In genomic region chr6:46419576-46420002, GRCh38 we compare ENCODE assay signal across 9 cellular contexts.
DNase-seq lines count a peak whose midpoint lies in the region; ATAC-seq and TF ChIP-seq lines count a peak whose summit lies in the region.
"Had no signal": no experiment of that assay in that cellular context is flagged by ENCODE, and none has a peak within 500 bp of the region (broad histone marks: within the 10 kb centered on the region; RNA-seq: fewer than 3 reads in every experiment).

No MANE protein-coding gene starts in this region.

- no peak overlapping the region for H3K4me3 Mint-ChIP-seq in memory B cell
- H3K4me3 Mint-ChIP-seq: stimulated activated naive CD8-positive, alpha-beta T cell treated with anti-CD3 and anti-CD28 coated beads, Interleukin-15, Interleukin-2, amounts not matched to agents 100 ng/mL and 50 ng/mL, for 24 hours had no signal

- H3K9me3 ChIP-seq in effector memory CD4-positive, alpha-beta T cell (ENCODE audit: control insufficient read depth, low read length) = no peaks in the 10 kb centered on the region

- DNase-seq in activated T-cell treated with anti-CD3 and anti-CD28 coated beads, Interleukin-2, amount 50 U/mL, for 48 hours = peak; percentile 27 to 28
- DNase-seq in activated T-cell treated with anti-CD3 and anti-CD28 coated beads for 4 hours (no peak), LoVo (ENCODE audit: low spot score) (peak; percentile 71), RWPE1 (ENCODE audit: low spot score) (peak; percentile 55), dorsolateral prefrontal cortex (peak in 7 of 10 donors; percentile 54 to 87 (median 64)), memory B cell (ENCODE audit: low spot score in 2 of 2) (peak in 1 of 2 donors; percentile 8)
- no peak for DNase-seq in effector memory CD4-positive, alpha-beta T cell
- no peak for DNase-seq in activated CD8-positive, alpha-beta memory T cell treated with anti-CD3 and anti-CD28 coated beads, Interleukin-2, amount 50 U/mL, for 4 hours

- POLR2A ChIA-PET in RWPE1 (lab: Yijun Ruan, JAX; ENCODE audit: low non-redundant PET) = no interaction called here

- no peaks in the 10 kb centered on the region for H3K4me1 ChIP-seq in effector memory CD4-positive, alpha-beta T cell (ENCODE audit: control insufficient read depth, insufficient read depth, low read length, poor library complexity, severe bottlenecking)

- H3K36me3 Mint-ChIP-seq in memory B cell = no peaks in the 10 kb centered on the region

- H3K4me1 Mint-ChIP-seq in memory B cell = no peaks in the 10 kb centered on the region

- ATAC-seq in memory B cell (ENCODE audit: low read depth) = peak; percentile 32

- H3K9me3 Mint-ChIP-seq in memory B cell = no peaks in the 10 kb centered on the region
- H3K9me3 Mint-ChIP-seq: stimulated activated naive CD8-positive, alpha-beta T cell treated with anti-CD3 and anti-CD28 coated beads, Interleukin-15, Interleukin-2, amounts not matched to agents 100 ng/mL and 50 ng/mL, for 24 hours had no signal

- no peak overlapping the region for H3K27ac ChIP-seq in RWPE1
- peak overlapping the region in 11 of 59 donors; percentile 1 to 43 (median 14) for H3K27ac ChIP-seq in dorsolateral prefrontal cortex
- H3K27ac ChIP-seq in effector memory CD4-positive, alpha-beta T cell (ENCODE audit: insufficient read depth, low read length, poor library complexity, severe bottlenecking) = no peak overlapping the region

- H3K27me3 Mint-ChIP-seq in memory B cell = peaks cover 8% of the 10 kb centered on the region

- no peak overlapping the region for H3K4me3 ChIP-seq in dorsolateral prefrontal cortex
- H3K4me3 ChIP-seq in effector memory CD4-positive, alpha-beta T cell (ENCODE audit: insufficient read depth, low read depth, low read length, poor library complexity, severe bottlenecking) = no peak overlapping the region

- no peaks in the 10 kb centered on the region for H3K27me3 ChIP-seq in dorsolateral prefrontal cortex
- peaks cover 4% of the 10 kb centered on the region for H3K27me3 ChIP-seq in effector memory CD4-positive, alpha-beta T cell (replicated peaks; ENCODE audit: control insufficient read depth, insufficient read depth, low read length, poor library complexity, severe bottlenecking)

- no peak overlapping the region for H3K27ac Mint-ChIP-seq in memory B cell
- H3K27ac Mint-ChIP-seq: stimulated activated naive CD8-positive, alpha-beta T cell treated with anti-CD3 and anti-CD28 coated beads, Interleukin-15, Interleukin-2, amounts not matched to agents 100 ng/mL and 50 ng/mL, for 24 hours had no signal

- TF ChIP-seq CTCF in RWPE1 (conservative IDR thresholded peaks at IDR 0.05; ENCODE audit: low read depth) = peak; percentile 72
- peak; percentile 70 to 97 (median 89) for TF ChIP-seq CTCF in dorsolateral prefrontal cortex (IDR thresholded peaks at IDR 0.05 in 54 of 56, conservative IDR thresholded peaks at IDR 0.05 in 2 of 56; ENCODE audit: low read depth in 1 of 56, partially characterized antibody in 56 of 56)

- H3K36me3 ChIP-seq in effector memory CD4-positive, alpha-beta T cell (ENCODE audit: control insufficient read depth, insufficient read depth, low read length) = no peaks in the 10 kb centered on the region

- intact Hi-C loops in dorsolateral prefrontal cortex (cut with DNase I) = loop anchor here (2.0 to 5.0 kb wide), 4 partner anchors 71 to 363 kb away; partner anchors contain the start of gene RCAN2 (in 2 of the 2)

- CTCF ChIA-PET in RWPE1 (lab: Yijun Ruan, JAX) = interaction anchor here (0.7 to 1.5 kb wide), 3 partner anchors 10 to 199 kb away, joined by 3 to 4 read pairs (median 3); no protein-coding TSS in a partner anchor

Comparison
In these comparisons a context has a peak if more than half of its experiments do, and no peak if none do; other contexts are left out.
1. DNase-seq: peak in activated T-cell treated with anti-CD3 and anti-CD28 coated beads, Interleukin-2, amount 50 U/mL, for 48 hours (2 of 2), LoVo (single experiment), RWPE1 (single experiment) and dorsolateral prefrontal cortex (7 of 10); none in activated T-cell treated with anti-CD3 and anti-CD28 coated beads for 4 hours (single experiment), effector memory CD4-positive, alpha-beta T cell (0 of 3) and activated CD8-positive, alpha-beta memory T cell treated with anti-CD3 and anti-CD28 coated beads, Interleukin-2, amount 50 U/mL, for 4 hours (single experiment).